ENCODE assay signal across 19 cellular contexts in the genomic region with DNA sequence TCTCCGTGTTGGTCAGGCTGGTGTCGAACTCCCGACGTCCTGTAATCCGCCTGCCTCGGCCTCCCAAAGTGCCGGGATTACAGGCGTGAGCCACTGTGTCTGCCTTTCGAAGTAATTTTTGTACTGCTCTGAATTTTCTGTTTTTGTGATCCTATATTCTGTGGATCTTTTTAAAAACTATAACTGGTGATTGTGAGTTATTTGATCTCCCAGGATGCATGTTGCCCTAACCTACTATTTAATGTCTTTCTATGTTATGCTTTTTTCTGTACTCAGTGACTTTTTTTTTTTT. TPM values are rescaled to one million over a fixed set of nuclear protein-coding genes. Genes with fewer than 3 reads are reported as not detected.
DNase-seq lines count a peak whose midpoint lies in the region; ATAC-seq and TF ChIP-seq lines count a peak whose summit lies in the region.
"Had no signal": no experiment of that assay in that cellular context is flagged by ENCODE, and none has a peak within 500 bp of the region (broad histone marks: within the 10 kb centered on the region; RNA-seq: fewer than 3 reads in every experiment).

No MANE protein-coding gene starts in this region.

- H3K4ac ChIP-seq in trophoblast cell (ENCODE audit: low read depth, low read length): peak overlapping the region; percentile 24

- no peak overlapping the region for H4K91ac ChIP-seq in trophoblast cell (ENCODE audit: low read depth, low read length)

- POLR2A ChIA-PET in PC-9 (lab: Charles Lee; ENCODE audit: unreplicated experiment): no interaction called here

- no peak overlapping the region for H2BK12ac ChIP-seq in trophoblast cell (ENCODE audit: low read length)

- no peak overlapping the region for H3K27ac Mint-ChIP-seq in activated naive CD4-positive, alpha-beta T cell treated with anti-CD3 and anti-CD28 coated beads, Interleukin-2, amount 10 ng/mL, durations not matched to agents 7 days and 5 days
- peak overlapping the region; percentile 74 for H3K27ac Mint-ChIP-seq in endothelial cell (ENCODE audit: unreplicated experiment)
- H3K27ac Mint-ChIP-seq in stimulated activated naive CD8-positive, alpha-beta T cell treated with anti-CD3 and anti-CD28 coated beads, Interleukin-15, amount 100 ng/mL, for 72 hours: no peak overlapping the region
- H3K27ac Mint-ChIP-seq: dendritic cell treated with granulocyte-macrophage colony-stimulating factor and Interleukin-4, amounts not matched to agents 40 ng/mL and 50 ng/mL, for 4 days; stimulated activated memory B cell treated with anti-CD40 and anti-IgM and Interleukin-4, amounts not matched to agents 10 μg/mL and 1 μg/mL and 100 μg/mL, for 72 hours had no signal

- H3K27me3 Mint-ChIP-seq in activated naive CD4-positive, alpha-beta T cell treated with anti-CD3 and anti-CD28 coated beads, Interleukin-2, amount 10 ng/mL, durations not matched to agents 7 days and 5 days: peaks cover 4% of the 10 kb centered on the region
- H3K27me3 Mint-ChIP-seq in endothelial cell (ENCODE audit: unreplicated experiment): peaks cover 15% of the 10 kb centered on the region
- H3K27me3 Mint-ChIP-seq in stimulated activated naive CD8-positive, alpha-beta T cell treated with anti-CD3 and anti-CD28 coated beads, Interleukin-15, amount 100 ng/mL, for 72 hours: no peaks in the 10 kb centered on the region
- H3K27me3 Mint-ChIP-seq: dendritic cell treated with granulocyte-macrophage colony-stimulating factor and Interleukin-4, amounts not matched to agents 40 ng/mL and 50 ng/mL, for 4 days; stimulated activated memory B cell treated with anti-CD40 and anti-IgM and Interleukin-4, amounts not matched to agents 10 μg/mL and 1 μg/mL and 100 μg/mL, for 72 hours had no signal

- H2AK5ac ChIP-seq in trophoblast cell (ENCODE audit: low read length): no peak overlapping the region

- peaks cover 20% of the 10 kb centered on the region for H3K36me3 Mint-ChIP-seq in activated naive CD4-positive, alpha-beta T cell treated with anti-CD3 and anti-CD28 coated beads, Interleukin-2, amount 10 ng/mL, durations not matched to agents 7 days and 5 days
- peaks cover 10% of the 10 kb centered on the region for H3K36me3 Mint-ChIP-seq in endothelial cell (ENCODE audit: low read depth, unreplicated experiment)
- H3K36me3 Mint-ChIP-seq: stimulated activated memory B cell treated with anti-CD40 and anti-IgM and Interleukin-4, amounts not matched to agents 10 μg/mL and 1 μg/mL and 100 μg/mL, for 72 hours had no signal

- H3K4me2 ChIP-seq in PC-9 (0 out of 2 replicates have a peak overlapping the region, but pooled peaks have one; percentile 96), trophoblast cell (ENCODE audit: low read length) (no peak overlapping the region)

- no peak for ATAC-seq in stimulated activated naive CD8-positive, alpha-beta T cell treated with anti-CD3 and anti-CD28 coated beads, Interleukin-15, amount 100 ng/mL, for 72 hours
- ATAC-seq: heart left ventricle; stimulated activated memory B cell treated with anti-CD40 and anti-IgM and Interleukin-4, amounts not matched to agents 10 μg/mL and 1 μg/mL and 100 μg/mL, for 72 hours had no signal

- H3K79me2 ChIP-seq in PC-9 (ENCODE audit: low read depth) (peaks cover 96% of the 10 kb centered on the region), trophoblast cell (ENCODE audit: control insufficient read depth, insufficient read depth, low read length, poor library complexity) (peaks cover 18% of the 10 kb centered on the region)

- CTCF ChIA-PET in activated naive CD4-positive, alpha-beta T cell treated with anti-CD3 and anti-CD28 coated beads, Interleukin-2, amount 10 ng/mL, durations not matched to agents 7 days and 5 days (lab: Charles Lee): no interaction called here
- CTCF ChIA-PET in PC-9 (lab: Charles Lee): no interaction called here

- H3K9me3 ChIP-seq in PC-9 (ENCODE audit: insufficient read depth, low read depth): no peaks in the 10 kb centered on the region
- H3K9me3 ChIP-seq in trophoblast cell (ENCODE audit: insufficient read depth, low read depth, low read length): no peaks in the 10 kb centered on the region
- H3K9me3 ChIP-seq: esophagus squamous epithelium, heart left ventricle had no signal

- H3F3A ChIP-seq in PC-9 (ENCODE audit: insufficient read depth, low read depth): peaks cover 26% of the 10 kb centered on the region

- no peak for TF ChIP-seq CTCF in PC-9 (conservative IDR thresholded peaks at IDR 0.05)
- no peak for TF ChIP-seq CTCF in endothelial cell (IDR thresholded peaks at IDR 0.05; ENCODE audit: unreplicated experiment)

- no peak overlapping the region for H2BK120ac ChIP-seq in trophoblast cell (ENCODE audit: insufficient read depth, low read length, poor library complexity)

- peaks cover 39% of the 10 kb centered on the region for H3K4me1 Mint-ChIP-seq in activated naive CD4-positive, alpha-beta T cell treated with anti-CD3 and anti-CD28 coated beads, Interleukin-2, amount 10 ng/mL, durations not matched to agents 7 days and 5 days
- peaks cover 41% of the 10 kb centered on the region for H3K4me1 Mint-ChIP-seq in endothelial cell (ENCODE audit: unreplicated experiment)
- H3K4me1 Mint-ChIP-seq in stimulated activated naive CD8-positive, alpha-beta T cell treated with anti-CD3 and anti-CD28 coated beads, Interleukin-15, amount 100 ng/mL, for 72 hours: peaks cover 54% of the 10 kb centered on the region

- H3K4me3 Mint-ChIP-seq in activated naive CD4-positive, alpha-beta T cell treated with anti-CD3 and anti-CD28 coated beads, Interleukin-2, amount 10 ng/mL, durations not matched to agents 7 days and 5 days: peak overlapping the region; percentile 15
- H3K4me3 Mint-ChIP-seq in endothelial cell (ENCODE audit: unreplicated experiment): no peak overlapping the region
- no peak overlapping the region for H3K4me3 Mint-ChIP-seq in stimulated activated naive CD8-positive, alpha-beta T cell treated with anti-CD3 and anti-CD28 coated beads, Interleukin-15, amount 100 ng/mL, for 72 hours
- H3K4me3 Mint-ChIP-seq: dendritic cell treated with granulocyte-macrophage colony-stimulating factor and Interleukin-4, amounts not matched to agents 40 ng/mL and 50 ng/mL, for 4 days had no signal

- DNase-seq in activated naive CD4-positive, alpha-beta T cell treated with anti-CD3 and anti-CD28 coated beads, Interleukin-2, amount 10 ng/mL, durations not matched to agents 7 days and 5 days: no peak
- no peak for DNase-seq in activated naive CD4-positive, alpha-beta T cell treated with Interleukin-2 at 50 U/mL for 16 hours
- DNase-seq in PC-9 (no peak), endothelial cell (ENCODE audit: low spot score) (no peak), trophoblast cell (no peak), cortex of kidney (lab: John Stamatoyannopoulos, UW) (no peak), iPS-NIHi11 (ENCODE audit: low spot score) (no peak)
- DNase-seq in stimulated activated naive CD8-positive, alpha-beta T cell treated with anti-CD3 and anti-CD28 coated beads, Interleukin-15, amount 100 ng/mL, for 72 hours: no peak
- DNase-seq: activated CD4-positive, alpha-beta T cell treated with anti-CD3 and anti-CD28 coated beads, Interleukin-2, amount 50 U/mL, for 1 hour; aorta; esophagus squamous epithelium; GF-D8; heart left ventricle; KBM-7; NCI-H1417 treated with DMSO at 0.1 percent for 48 hours; NCI-H2227 treated with DMSO at 0.1 percent for 48 hours; T-helper 9 cell had no signal

- H3K4me1 ChIP-seq in PC-9 (replicated peaks; ENCODE audit: insufficient read depth): peaks cover 64% of the 10 kb centered on the region
- H3K4me1 ChIP-seq in trophoblast cell (ENCODE audit: control insufficient read depth in 1 of 2, insufficient read depth in 2 of 2, low read length in 2 of 2): peaks cover 3 to 7% of the 10 kb centered on the region in 2 experiments

- intact Hi-C loops in PC-9 (cut with micrococcal nuclease; ENCODE audit: unreplicated experiment): loop anchor here (5.0 kb wide), 1 partner anchor 229 kb away; no protein-coding TSS in a partner anchor

- no CpG with 5 or more reads among the region's 9 CpGs for WGBS in trophoblast cell (ENCODE audit: extremely low coverage, insufficient coverage, insufficient read length)

- no peak overlapping the region for H3K18ac ChIP-seq in trophoblast cell (ENCODE audit: low read length)

- no peak overlapping the region for H3K23ac ChIP-seq in trophoblast cell (ENCODE audit: low read length)

- no peaks in the 10 kb centered on the region; the same call in 1 of the 2 replicates for H4K20me1 ChIP-seq in PC-9 (ENCODE audit: insufficient read depth)

- H3K9me2 ChIP-seq in PC-9 (ENCODE audit: insufficient read depth): no peaks in the 10 kb centered on the region

- no peak overlapping the region for H3K4me3 ChIP-seq in PC-9
- H3K4me3 ChIP-seq in trophoblast cell (ENCODE audit: low read depth, low read length): no peak overlapping the region

- H2BK5ac ChIP-seq in trophoblast cell (ENCODE audit: low read depth, low read length, poor library complexity): no peak overlapping the region

- H3K9ac ChIP-seq in trophoblast cell (ENCODE audit: low read length): no peak overlapping the region

- H3K14ac ChIP-seq in trophoblast cell (ENCODE audit: low read length): no peak overlapping the region

- no peak overlapping the region for H3K27ac ChIP-seq in PC-9
- no peak overlapping the region for H3K27ac ChIP-seq in trophoblast cell (ENCODE audit: low read depth, low read length)

- H3K79me1 ChIP-seq in trophoblast cell (ENCODE audit: low read length): peaks cover 16% of the 10 kb centered on the region

- no TSS peak for BruUV-seq in PC-9 (replicated peaks; lab: Mats Ljungman, UMichigan)

- no peaks in the 10 kb centered on the region for H3K36me3 ChIP-seq in PC-9 (ENCODE audit: low read depth)
- peaks cover 3 to 5% of the 10 kb centered on the region in 2 experiments for H3K36me3 ChIP-seq in trophoblast cell (ENCODE audit: control insufficient read depth in 1 of 2, insufficient read depth in 2 of 2, low read length in 2 of 2)

- no peak overlapping the region for H4K8ac ChIP-seq in trophoblast cell (ENCODE audit: low read depth, low read length)

- H3K27me3 ChIP-seq in PC-9 (ENCODE audit: insufficient read depth, low read depth): no peaks in the 10 kb centered on the region
- no peaks in the 10 kb centered on the region for H3K27me3 ChIP-seq in trophoblast cell (ENCODE audit: insufficient read depth, low read length)
- H3K27me3 ChIP-seq: esophagus squamous epithelium, heart left ventricle had no signal

- no peaks in the 10 kb centered on the region for H3K9me3 Mint-ChIP-seq in activated naive CD4-positive, alpha-beta T cell treated with anti-CD3 and anti-CD28 coated beads, Interleukin-2, amount 10 ng/mL, durations not matched to agents 7 days and 5 days
- no peaks in the 10 kb centered on the region for H3K9me3 Mint-ChIP-seq in endothelial cell (ENCODE audit: unreplicated experiment)
- H3K9me3 Mint-ChIP-seq in stimulated activated naive CD8-positive, alpha-beta T cell treated with anti-CD3 and anti-CD28 coated beads, Interleukin-15, amount 100 ng/mL, for 72 hours: no peaks in the 10 kb centered on the region
- H3K9me3 Mint-ChIP-seq: dendritic cell treated with granulocyte-macrophage colony-stimulating factor and Interleukin-4, amounts not matched to agents 40 ng/mL and 50 ng/mL, for 4 days; stimulated activated memory B cell treated with anti-CD40 and anti-IgM and Interleukin-4, amounts not matched to agents 10 μg/mL and 1 μg/mL and 100 μg/mL, for 72 hours had no signal

- H4K12ac ChIP-seq in trophoblast cell (ENCODE audit: low read depth, low read length): no peak overlapping the region

- H2AFZ ChIP-seq in PC-9 (no peak overlapping the region), trophoblast cell (ENCODE audit: insufficient read depth, low read length, poor library complexity) (no peak overlapping the region)

RNA-seq across cellular contexts. Expression of a gene that starts 2.5 kb away (rescaled TPM):
- 26.2 and 26.3 TPM in 2 replicates for total RNA-seq in PC-9 (2021)
- 63.0 TPM for total RNA-seq in endothelial cell (ENCODE audit: unreplicated experiment)
- polyA plus RNA-seq in trophoblast cell (2013): 46.5 and 46.7 TPM in 2 replicates

RNA-seq across cellular contexts. Expression of a gene that starts 2.8 kb away (rescaled TPM):
- total RNA-seq in PC-9 (2021): 92.4 and 121 TPM in 2 replicates
- 84.8 TPM for total RNA-seq in endothelial cell (ENCODE audit: unreplicated experiment)
- 75.9 and 77.8 TPM in 2 replicates for polyA plus RNA-seq in trophoblast cell (2013)

RNA-seq across cellular contexts. Expression of a gene that starts 56.4 kb away (rescaled TPM):
- total RNA-seq in PC-9 (2021): 19.8 and 23.6 TPM in 2 replicates
- total RNA-seq in endothelial cell (ENCODE audit: unreplicated experiment): 46.7 TPM
- polyA plus RNA-seq in trophoblast cell (2013): 26.3 and 26.9 TPM in 2 replicates
